Comparison of ENCODE assay signal across 2 cellular contexts in genomic region chr3:38372214-38372601, GRCh38.
TF ChIP-seq lines count a peak whose summit lies in the region.

No MANE protein-coding gene starts in this region.

TF ChIP-seq in HepG2, 621 proteins besides CTCF, POLR2A, EP300 and RAD21 (continues in another document):
- no peak for TF ChIP-seq CEBPG (CRISPR knock-in tag; IDR thresholded peaks at IDR 0.05)
- TF ChIP-seq ZNF460 (CRISPR knock-in tag; IDR thresholded peaks at IDR 0.05; ENCODE audit: borderline replicate concordance) = no peak
- TF ChIP-seq ZC3H13 (CRISPR knock-in tag; IDR thresholded peaks at IDR 0.05) = no peak
- TF ChIP-seq MATR3 (CRISPR knock-in tag; IDR thresholded peaks at IDR 0.05) = no peak
- no peak for TF ChIP-seq ZNF430 (CRISPR knock-in tag; IDR thresholded peaks at IDR 0.05)
- TF ChIP-seq ZNF512 (CRISPR knock-in tag; IDR thresholded peaks at IDR 0.05) = no peak
- no peak for TF ChIP-seq RFX5 (IDR thresholded peaks at IDR 0.05; ENCODE audit: low read depth, low read length)
- TF ChIP-seq MAFK (conservative IDR thresholded peaks at IDR 0.05 in 1 of 2, IDR thresholded peaks at IDR 0.05 in 1 of 2; ENCODE audit: low read length in 2 of 2) = peak; percentile 56 to 57; a peak in 3 of 4 replicates
- TF ChIP-seq SRSF1 (optimal IDR thresholded peaks at IDR 0.05; ENCODE audit: low read depth, low read length) = no peak
- peak; percentile 21 for TF ChIP-seq RBM22 (optimal IDR thresholded peaks at IDR 0.05; ENCODE audit: low read length)
- no peak for TF ChIP-seq AHDC1 (CRISPR knock-in tag; IDR thresholded peaks at IDR 0.05; ENCODE audit: borderline replicate concordance)
- no peak for TF ChIP-seq KDM1A (CRISPR knock-in tag; IDR thresholded peaks at IDR 0.05)
- TF ChIP-seq HOMEZ (CRISPR knock-in tag; IDR thresholded peaks at IDR 0.05; ENCODE audit: low read depth) = no peak
- 0 out of 2 replicates have a peak, but pooled peaks have one; percentile 36 for TF ChIP-seq MAFF (IDR thresholded peaks at IDR 0.05; ENCODE audit: low read depth, low read length)
- no peak for TF ChIP-seq ZNF614 (CRISPR knock-in tag; IDR thresholded peaks at IDR 0.05; ENCODE audit: borderline replicate concordance)
- no peak for TF ChIP-seq ZNF101 (CRISPR knock-in tag; IDR thresholded peaks at IDR 0.05; ENCODE audit: borderline replicate concordance, low read depth)
- no peak for TF ChIP-seq JDP2 (CRISPR knock-in tag; IDR thresholded peaks at IDR 0.05; ENCODE audit: borderline replicate concordance)
- TF ChIP-seq LCORL (IDR thresholded peaks at IDR 0.05) = no peak
- no peak for TF ChIP-seq LCORL (CRISPR knock-in tag; IDR thresholded peaks at IDR 0.05)
- no peak for TF ChIP-seq MBNL3 (CRISPR knock-in tag; conservative IDR thresholded peaks at IDR 0.05)
- no peak for TF ChIP-seq ZBTB33 (CRISPR knock-in tag; IDR thresholded peaks at IDR 0.05)

TF ChIP-seq in K562, 482 proteins besides CTCF, POLR2A, EP300 and RAD21:
- peak; percentile 44 for TF ChIP-seq MAFG (tag; conservative IDR thresholded peaks at IDR 0.05)
- TF ChIP-seq C11orf30 (IDR thresholded peaks at IDR 0.05; ENCODE audit: low read depth) = peak; percentile 66
- peak; percentile 81 for TF ChIP-seq ZNF316 (IDR thresholded peaks at IDR 0.05)
- TF ChIP-seq FUS (optimal IDR thresholded peaks at IDR 0.05; ENCODE audit: low read depth, low read length) = no peak
- TF ChIP-seq MTA3 (IDR thresholded peaks at IDR 0.05; ENCODE audit: borderline replicate concordance) = no peak
- no peak for TF ChIP-seq XRCC4 (IDR thresholded peaks at IDR 0.05; ENCODE audit: extremely low read depth, insufficient read depth, insufficient read length)
